ENCODE assay signal across 15 cellular contexts in the genomic region with DNA sequence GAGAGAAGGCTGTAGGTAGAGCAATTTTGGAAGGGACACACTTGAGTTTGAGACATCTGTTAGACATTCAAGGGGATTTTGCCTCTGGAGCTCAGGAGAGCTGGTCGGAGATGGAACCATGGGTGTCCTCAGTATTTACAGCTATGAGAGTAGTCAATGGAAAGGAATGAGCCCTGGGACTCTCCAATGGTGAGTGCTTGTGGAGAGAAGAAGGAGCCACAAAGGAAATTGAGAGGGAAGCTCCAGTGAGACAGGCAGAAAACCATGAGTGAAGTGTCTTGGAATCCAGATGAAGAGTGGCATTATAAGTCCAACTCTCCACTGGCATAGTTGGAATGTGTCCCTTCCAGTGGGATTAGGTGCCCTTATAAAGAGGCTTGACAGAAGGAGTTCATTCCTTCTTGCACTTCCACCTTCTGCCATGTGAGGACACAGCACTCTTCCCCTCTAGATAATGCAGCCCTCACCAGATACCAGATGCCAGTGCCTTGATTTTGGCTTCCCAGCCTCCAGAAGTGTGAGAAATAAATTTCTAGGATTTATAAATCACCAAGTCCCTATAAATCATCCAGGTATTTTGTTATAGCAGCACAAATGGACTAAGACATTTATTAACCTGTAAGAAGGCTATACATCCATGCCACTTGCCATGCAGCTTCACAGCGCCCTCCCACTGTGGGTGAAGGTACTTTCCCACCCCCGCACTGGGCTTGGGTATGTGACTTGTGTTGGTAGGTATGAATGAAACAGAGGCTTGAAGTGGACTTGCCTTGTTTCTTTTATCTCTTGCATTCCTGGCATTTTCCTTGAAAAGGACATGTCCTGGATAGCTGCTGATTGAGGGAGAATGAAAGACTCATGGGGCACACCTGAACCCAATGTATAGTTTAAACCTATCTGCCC. TPM values are rescaled to one million over a fixed set of nuclear protein-coding genes. Genes with fewer than 3 reads are reported as not detected.
A peak's percentile ranks its signal among the peaks of the same experiment; 100 is the strongest.
DNase-seq lines count a peak whose midpoint lies in the region; ATAC-seq, FAIRE-seq and TF ChIP-seq lines count a peak whose summit lies in the region.
"Had no signal": no experiment of that assay in that cellular context is flagged by ENCODE, and none has a peak within 500 bp of the region (broad histone marks: within the 10 kb centered on the region; RNA-seq: fewer than 3 reads in every experiment).

No MANE protein-coding gene starts in this region.

- H3K27me3 ChIP-seq in K562 (ENCODE audit: control insufficient read depth in 2 of 2, insufficient read depth in 2 of 2, low read length in 2 of 2): no peaks in the 10 kb centered on the region
- H3K27me3 ChIP-seq in trophoblast cell (ENCODE audit: insufficient read depth, low read length): no peaks in the 10 kb centered on the region
- peaks cover 13% of the 10 kb centered on the region for H3K27me3 ChIP-seq in suprapubic skin
- H3K27me3 ChIP-seq: transverse colon had no signal

- no peak overlapping the region for H3K4me3 Mint-ChIP-seq in activated CD4-positive, alpha-beta memory T cell treated with anti-CD3 and anti-CD28 coated beads for 36 hours
- no peak overlapping the region for H3K4me3 Mint-ChIP-seq in activated CD4-positive, alpha-beta memory T cell treated with anti-CD3 and anti-CD28 coated beads, Interleukin-2, amount 10 ng/mL, durations not matched to agents 7 days and 5 days
- H3K4me3 Mint-ChIP-seq in HFFc6: no peak overlapping the region
- H3K4me3 Mint-ChIP-seq: natural killer cell had no signal

- H3K4ac ChIP-seq in trophoblast cell (ENCODE audit: low read depth, low read length): no peak overlapping the region

- no peak overlapping the region for H4K12ac ChIP-seq in trophoblast cell (ENCODE audit: low read depth, low read length)

- FAIRE-seq in K562 (lab: Jason Lieb, UNC): no peak
- FAIRE-seq: small intestine had no signal

- no peak overlapping the region for H2AK5ac ChIP-seq in trophoblast cell (ENCODE audit: low read length)

- peaks cover 2% of the 10 kb centered on the region for H3K4me1 Mint-ChIP-seq in activated CD4-positive, alpha-beta memory T cell treated with anti-CD3 and anti-CD28 coated beads for 36 hours (ENCODE audit: low read depth)
- H3K4me1 Mint-ChIP-seq in activated CD4-positive, alpha-beta memory T cell treated with anti-CD3 and anti-CD28 coated beads, Interleukin-2, amount 10 ng/mL, durations not matched to agents 7 days and 5 days: peaks cover 2% of the 10 kb centered on the region
- H3K4me1 Mint-ChIP-seq in HFFc6 (ENCODE audit: low read depth): peaks cover 35% of the 10 kb centered on the region

- H3K9me3 ChIP-seq in K562 (replicated peaks; ENCODE audit: control insufficient read depth, insufficient read depth, low read depth, low read length): no peaks in the 10 kb centered on the region
- no peaks in the 10 kb centered on the region for H3K9me3 ChIP-seq in trophoblast cell (ENCODE audit: insufficient read depth, low read depth, low read length)
- no peaks in the 10 kb centered on the region for H3K9me3 ChIP-seq in suprapubic skin
- H3K9me3 ChIP-seq: transverse colon had no signal

- peaks cover 2% of the 10 kb centered on the region for H3K9me3 Mint-ChIP-seq in activated CD4-positive, alpha-beta memory T cell treated with anti-CD3 and anti-CD28 coated beads for 36 hours
- H3K9me3 Mint-ChIP-seq in activated CD4-positive, alpha-beta memory T cell treated with anti-CD3 and anti-CD28 coated beads, Interleukin-2, amount 10 ng/mL, durations not matched to agents 7 days and 5 days: no peaks in the 10 kb centered on the region
- H3K9me3 Mint-ChIP-seq in HFFc6: peaks cover 10% of the 10 kb centered on the region
- H3K9me3 Mint-ChIP-seq: natural killer cell had no signal

- H3K14ac ChIP-seq in trophoblast cell (ENCODE audit: low read length): no peak overlapping the region

- H2AFZ ChIP-seq in K562 (ENCODE audit: low read depth, low read length) (no peak overlapping the region), trophoblast cell (ENCODE audit: insufficient read depth, low read length, poor library complexity) (no peak overlapping the region)

- H3K4me1 ChIP-seq in K562 (replicated peaks in 1 of 2; ENCODE audit: control insufficient read depth in 2 of 2, insufficient read depth in 2 of 2, low read length in 2 of 2): no peaks in the 10 kb centered on the region
- no peaks in the 10 kb centered on the region for H3K4me1 ChIP-seq in trophoblast cell (ENCODE audit: control insufficient read depth in 1 of 2, insufficient read depth in 2 of 2, low read length in 2 of 2)
- H3K4me1 ChIP-seq in suprapubic skin: peaks cover 2% of the 10 kb centered on the region
- H3K4me1 ChIP-seq: transverse colon had no signal

- WGBS in K562 (ENCODE audit: insufficient coverage, low coverage, missing lambda C conversion rate): 0% methylated on average over 3 of the region's 3 CpGs
- WGBS in trophoblast cell (ENCODE audit: extremely low coverage, insufficient coverage, insufficient read length): no CpG with 5 or more reads among the region's 3 CpGs
- WGBS in suprapubic skin: 90% methylated on average over 3 of the region's 3 CpGs

- ATAC-seq in K562 (peak; percentile 61; the same call in 1 of the 3 replicates), GM19351 (IDR thresholded peaks at IDR 0.05; ENCODE audit: unreplicated experiment) (no peak)
- ATAC-seq: natural killer cell had no signal

- H3K79me2 ChIP-seq in K562 (ENCODE audit: control insufficient read depth, insufficient read depth, low read length) (no peaks in the 10 kb centered on the region), trophoblast cell (ENCODE audit: control insufficient read depth, insufficient read depth, low read length, poor library complexity) (no peaks in the 10 kb centered on the region)

- CTCF ChIA-PET in activated CD4-positive, alpha-beta memory T cell treated with anti-CD3 and anti-CD28 coated beads for 36 hours (lab: Charles Lee): interaction anchor here (0.9 kb wide), 1 partner anchor 10 kb away, joined by 3 read pairs; no protein-coding TSS in a partner anchor
- CTCF ChIA-PET in activated CD4-positive, alpha-beta memory T cell treated with anti-CD3 and anti-CD28 coated beads, Interleukin-2, amount 10 ng/mL, durations not matched to agents 7 days and 5 days (lab: Charles Lee): no interaction called here
- CTCF ChIA-PET in K562 (lab: Yijun Ruan, JAX; ENCODE audit: low intra/inter-chr PET ratio): no interaction called here

- no peak overlapping the region for H2BK120ac ChIP-seq in trophoblast cell (ENCODE audit: insufficient read depth, low read length, poor library complexity)

- no peak for TF ChIP-seq POLR2A in K562 (conservative IDR thresholded peaks at IDR 0.05)
- TF ChIP-seq POLR2A in suprapubic skin (IDR thresholded peaks at IDR 0.05): no peak

- no peak overlapping the region for H4K8ac ChIP-seq in trophoblast cell (ENCODE audit: low read depth, low read length)

- H3K4me2 ChIP-seq in K562 (ENCODE audit: insufficient read depth, low read length) (no peak overlapping the region), trophoblast cell (ENCODE audit: low read length) (no peak overlapping the region)

- no peak overlapping the region for H4K91ac ChIP-seq in trophoblast cell (ENCODE audit: low read depth, low read length)

- peak; percentile 26 for DNase-seq in activated CD4-positive, alpha-beta memory T cell treated with anti-CD3 and anti-CD28 coated beads for 36 hours
- no peak for DNase-seq in activated CD4-positive, alpha-beta memory T cell treated with anti-CD3 and anti-CD28 coated beads, Interleukin-2, amount 10 ng/mL, durations not matched to agents 7 days and 5 days
- peak; percentile 43 for DNase-seq in HFFc6
- peak in 3 of 4 experiments; percentile 12 to 37 (median 20) for DNase-seq in K562 (ENCODE audit: extremely low read depth in 1 of 4, low spot score in 3 of 4)
- DNase-seq in trophoblast cell: peak; percentile 18 to 39
- no peak for DNase-seq in suprapubic skin (ENCODE audit: low spot score in 2 of 2)
- DNase-seq in T-helper 2 cell: no peak
- DNase-seq: activated effector memory CD4-positive, alpha-beta T cell treated with anti-CD3 and anti-CD28 coated beads, Interleukin-2, amount 50 U/mL, for 16 hours; foreskin fibroblast; natural killer cell; NCI-H2081; small intestine; T-helper 1 cell; transverse colon had no signal

- no peak for TF ChIP-seq EP300 in K562 (IDR thresholded peaks at IDR 0.05; ENCODE audit: low read length)
- no peak for TF ChIP-seq EP300 in suprapubic skin (IDR thresholded peaks at IDR 0.05)

- peaks cover 22% of the 10 kb centered on the region for H3K27me3 Mint-ChIP-seq in activated CD4-positive, alpha-beta memory T cell treated with anti-CD3 and anti-CD28 coated beads for 36 hours
- H3K27me3 Mint-ChIP-seq in activated CD4-positive, alpha-beta memory T cell treated with anti-CD3 and anti-CD28 coated beads, Interleukin-2, amount 10 ng/mL, durations not matched to agents 7 days and 5 days: peaks cover 30% of the 10 kb centered on the region
- H3K27me3 Mint-ChIP-seq in HFFc6 (ENCODE audit: insufficient read depth): peaks cover 5% of the 10 kb centered on the region

- no peak overlapping the region for H2BK5ac ChIP-seq in trophoblast cell (ENCODE audit: low read depth, low read length, poor library complexity)

- H3K9me1 ChIP-seq in K562 (ENCODE audit: control insufficient read depth, insufficient read depth, low read length): no peaks in the 10 kb centered on the region

- H3K4me3 ChIP-seq in K562 (no peak overlapping the region), trophoblast cell (ENCODE audit: low read depth, low read length) (no peak overlapping the region), suprapubic skin (no peak overlapping the region)
- H3K4me3 ChIP-seq: transverse colon had no signal

- no peak overlapping the region for H3K27ac Mint-ChIP-seq in activated CD4-positive, alpha-beta memory T cell treated with anti-CD3 and anti-CD28 coated beads for 36 hours
- H3K27ac Mint-ChIP-seq in activated CD4-positive, alpha-beta memory T cell treated with anti-CD3 and anti-CD28 coated beads, Interleukin-2, amount 10 ng/mL, durations not matched to agents 7 days and 5 days: no peak overlapping the region
- H3K27ac Mint-ChIP-seq in HFFc6: no peak overlapping the region
- H3K27ac Mint-ChIP-seq: natural killer cell had no signal

- no peaks in the 10 kb centered on the region for H3K36me3 Mint-ChIP-seq in activated CD4-positive, alpha-beta memory T cell treated with anti-CD3 and anti-CD28 coated beads for 36 hours
- no peaks in the 10 kb centered on the region for H3K36me3 Mint-ChIP-seq in activated CD4-positive, alpha-beta memory T cell treated with anti-CD3 and anti-CD28 coated beads, Interleukin-2, amount 10 ng/mL, durations not matched to agents 7 days and 5 days (ENCODE audit: low read depth)
- H3K36me3 Mint-ChIP-seq in HFFc6 (ENCODE audit: low read depth): peaks cover 7% of the 10 kb centered on the region; the same call in 1 of the 2 replicates
- H3K36me3 Mint-ChIP-seq: natural killer cell had no signal

- no peaks in the 10 kb centered on the region for H4K20me1 ChIP-seq in K562 (replicated peaks; ENCODE audit: control insufficient read depth, insufficient read depth, low read length)

- no peak overlapping the region for H3K18ac ChIP-seq in trophoblast cell (ENCODE audit: low read length)

- intact Hi-C loops in activated CD4-positive, alpha-beta memory T cell treated with anti-CD3 and anti-CD28 coated beads for 36 hours (cut with micrococcal nuclease): loop anchor here (10.0 kb wide), 1 partner anchor 302 kb away; no protein-coding TSS in a partner anchor
- intact Hi-C loops in K562 (cut with micrococcal nuclease): loop anchor here (10.0 kb wide), 1 partner anchor 118 kb away; no protein-coding TSS in a partner anchor

- no peak overlapping the region for H3K27ac ChIP-seq in K562 (ENCODE audit: extremely low read depth, low read depth, low read length)
- no peak overlapping the region for H3K27ac ChIP-seq in trophoblast cell (ENCODE audit: low read depth, low read length)
- H3K27ac ChIP-seq in suprapubic skin: no peak overlapping the region
- H3K27ac ChIP-seq: transverse colon had no signal

- in situ Hi-C loops in K562 (cut with MboI): no loop called here

- TF ChIP-seq CTCF in HFFc6 (IDR thresholded peaks at IDR 0.05): peak; percentile 62
- peak; percentile 26 to 59 (median 39); a peak in 4 of 6 replicates for TF ChIP-seq CTCF in K562 (IDR thresholded peaks at IDR 0.05 in 2 of 3, conservative IDR thresholded peaks at IDR 0.05 in 1 of 3; ENCODE audit: insufficient read depth in 2 of 3, low read depth in 1 of 3, low read length in 3 of 3)
- TF ChIP-seq CTCF in suprapubic skin (IDR thresholded peaks at IDR 0.05): no peak

- H3K36me3 ChIP-seq in K562 (ENCODE audit: control insufficient read depth, insufficient read depth, low read length) (no peaks in the 10 kb centered on the region), trophoblast cell (ENCODE audit: control insufficient read depth in 1 of 2, insufficient read depth in 2 of 2, low read length in 2 of 2) (no peaks in the 10 kb centered on the region), suprapubic skin (no peaks in the 10 kb centered on the region)
- H3K36me3 ChIP-seq: transverse colon had no signal

- H2BK12ac ChIP-seq in trophoblast cell (ENCODE audit: low read length): no peak overlapping the region

- TF ChIP-seq RAD21 in K562 (CRISPR knock-in tag; conservative IDR thresholded peaks at IDR 0.05 in 1 of 2, IDR thresholded peaks at IDR 0.05 in 1 of 2): no peak

- H3K23ac ChIP-seq in trophoblast cell (ENCODE audit: low read length): no peak overlapping the region

- POLR2A ChIA-PET in activated CD4-positive, alpha-beta memory T cell treated with anti-CD3 and anti-CD28 coated beads for 36 hours (lab: Charles Lee): no interaction called here
- POLR2A ChIA-PET in activated CD4-positive, alpha-beta memory T cell treated with anti-CD3 and anti-CD28 coated beads, Interleukin-2, amount 10 ng/mL, durations not matched to agents 7 days and 5 days (lab: Charles Lee): interaction anchor here (1.9 kb wide), 1 partner anchor 27 kb away, joined by 6 read pairs; the partner anchor contains the start of gene LLPH
- POLR2A ChIA-PET in K562 (lab: Yijun Ruan, JAX): interaction anchor here (0.7 kb wide), 1 partner anchor 196 kb away, joined by 3 read pairs; no protein-coding TSS in a partner anchor

- H3K79me1 ChIP-seq in trophoblast cell (ENCODE audit: low read length): no peaks in the 10 kb centered on the region

- H3K9ac ChIP-seq in K562 (ENCODE audit: insufficient read depth in 1 of 2, low read depth in 2 of 2, low read length in 2 of 2) (no peak overlapping the region), trophoblast cell (ENCODE audit: low read length) (no peak overlapping the region)

- no TSS peak for BruUV-seq in K562 (replicated peaks; lab: Mats Ljungman, UMichigan)

RNA-seq across cellular contexts. Expression of gene LLPH, which starts 27.3 kb away (rescaled TPM):
- total RNA-seq in activated CD4-positive, alpha-beta memory T cell treated with anti-CD3 and anti-CD28 coated beads for 36 hours: 10 to 100 TPM; 29.1 to 31.2 TPM
- 10 to 100 TPM; 30.0 to 33.3 TPM for total RNA-seq in activated CD4-positive, alpha-beta memory T cell treated with anti-CD3 and anti-CD28 coated beads, Interleukin-2, amount 10 ng/mL, durations not matched to agents 7 days and 5 days
- 10 to 100 TPM; 41.1 to 53.1 (median 45.5) TPM for total RNA-seq in HFFc6 (2021; fragmentation: NEBNext Ultra II Directional; extraction: Animal tissue kit (Norgen Biotek cat#: 25700))
- total RNA-seq in K562 (2011; cell fraction: chromatin; rRNA removed; ENCODE audit: low replicate concordance): 3.1 and 10.4 TPM in 2 replicates
- total RNA-seq in K562 (2011; cell fraction: nucleolus; rRNA removed): 1.6 and 2.5 TPM in 2 replicates
- total RNA-seq in K562 (2011; cell fraction: nucleoplasm; rRNA removed): 2.7 and 5.6 TPM in 2 replicates
- total RNA-seq in K562 (2014; rRNA removed): 19.1 and 22.6 TPM in 2 replicates
- total RNA-seq in K562 (2014; rRNA removed; fragmentation: Illumina TruSeq; extraction: Trizol): 59.6 and 74.3 TPM in 2 replicates
- 58.5 and 65.5 TPM in 2 replicates for total RNA-seq in K562 (2015; rRNA removed; fragmentation: Illumina TruSeq; extraction: Trizol)
- total RNA-seq in K562 (2021): 26.3 and 27.8 TPM in 2 replicates
- polyA plus RNA-seq in K562 (2011; rRNA removed): 14.1 and 23.9 TPM in 2 replicates
- 2.1 and 4.8 TPM in 2 replicates for polyA plus RNA-seq in K562 (2011; cell fraction: cytosol; rRNA removed)
- polyA plus RNA-seq in K562 (2011; cell fraction: nucleus; rRNA removed): 1.9 and 2.5 TPM in 2 replicates
- 27.5 and 58.5 TPM in 2 replicates for polyA plus RNA-seq in K562 (2012)
- 62.1 and 72.0 TPM in 2 replicates for polyA plus RNA-seq in K562 (2014; fragmentation: Illumina TruSeq; extraction: Trizol)
- polyA plus RNA-seq in K562 (2014; fragmentation: Nextera tagmentation; extraction: Ambion mirVana): 10 to 100 TPM; 67.4 to 87.3 TPM
- polyA plus RNA-seq in K562 (2014; rRNA removed): 41.0 and 48.7 TPM in 2 replicates
- 8.3 and 11.9 TPM in 2 replicates for polyA minus RNA-seq in K562 (2011; rRNA and poly(A)+ RNA removed)
- polyA minus RNA-seq in K562 (2011; cell fraction: cytosol; rRNA and poly(A)+ RNA removed): 0.64 and 4.3 TPM in 2 replicates
- polyA minus RNA-seq in K562 (2011; cell fraction: nucleus; rRNA and poly(A)+ RNA removed): 2.2 and 4.0 TPM in 2 replicates
- polyA plus RNA-seq in trophoblast cell (2013): 26.9 and 27.6 TPM in 2 replicates
- 1 to 10 TPM; 6.4 to 8.3 (median 6.7) TPM for total RNA-seq in suprapubic skin

Comparison
In these comparisons a context has a peak if more than half of its experiments do, and no peak if none do; other contexts are left out.
1. DNase-seq: peak in activated CD4-positive, alpha-beta memory T cell treated with anti-CD3 and anti-CD28 coated beads for 36 hours (single experiment), HFFc6 (single experiment), K562 (3 of 4) and trophoblast cell (2 of 2); none in activated CD4-positive, alpha-beta memory T cell treated with anti-CD3 and anti-CD28 coated beads, Interleukin-2, amount 10 ng/mL, durations not matched to agents 7 days and 5 days (single experiment), suprapubic skin (0 of 2) and T-helper 2 cell (0 of 5).
2. CTCF ChIP-seq: peak in HFFc6 (single experiment) and K562 (3 of 3); none in suprapubic skin (0 of 2).